Comparison of ENCODE assay signal across 8 cellular contexts in genomic region chr5:142107729-142108431, GRCh38. TPM values are rescaled to one million over a fixed set of nuclear protein-coding genes. Genes with fewer than 3 reads are reported as not detected.
A peak's percentile ranks its signal among the peaks of the same experiment; 100 is the strongest.
DNase-seq lines count a peak whose midpoint lies in the region; FAIRE-seq and TF ChIP-seq lines count a peak whose summit lies in the region.

No MANE protein-coding gene starts in this region.

- peak; percentile 33 for DNase-seq in CMK (ENCODE audit: low read depth)
- DNase-seq in RWPE1 (ENCODE audit: low spot score): no peak
- DNase-seq in epithelial cell of prostate (ENCODE audit: low read depth, low spot score): no peak
- no peak for DNase-seq in ovary
- DNase-seq in lower leg skin (ENCODE audit: low spot score in 2 of 2): no peak
- DNase-seq in SHP77 (lab: John Stamatoyannopoulos, UW): no peak
- no peak for DNase-seq in GM13976 (ENCODE audit: low spot score)
- DNase-seq in GM12891 (ENCODE audit: insufficient read length, low spot score): no peak

- FAIRE-seq in GM12891 (lab: Jason Lieb, UNC): no peak

- H3K9me3 ChIP-seq in ovary: no peaks in the 10 kb centered on the region

- CTCF ChIA-PET in RWPE1 (lab: Yijun Ruan, JAX): interaction anchor here (0.6 to 1.2 kb wide), 2 partner anchors 15 to 57 kb away, joined by 3 read pairs; no protein-coding TSS in a partner anchor

- intact Hi-C loops in ovary (cut with DNase I): loop anchor here in 2 of 4 donors (5.0 to 10.0 kb wide), 2 partner anchors 93 to 96 kb away; partner anchors contain the start of gene GNPDA1 (in 2 of the 2)
- intact Hi-C loops in lower leg skin (cut with DNase I; ENCODE audit: low total_unique reads): no loop called here

- in situ Hi-C loops in GM13976 (cut with MboI; ENCODE audit: low sequenced_read_pairs, unreplicated experiment): no loop called here

- H3K27me3 ChIP-seq in ovary: no peaks in the 10 kb centered on the region

- H3K36me3 ChIP-seq in ovary: no peaks in the 10 kb centered on the region

- H3K27ac ChIP-seq in RWPE1 (peak overlapping the region; percentile 90), epithelial cell of prostate (peak overlapping the region; percentile 87), ovary (peak overlapping the region; percentile 97 to 98)

- POLR2A ChIA-PET in RWPE1 (lab: Yijun Ruan, JAX; ENCODE audit: low non-redundant PET): interaction anchor here (0.6 kb wide), 2 partner anchors 11 to 23 kb away, joined by 3 read pairs; no protein-coding TSS in a partner anchor

- no peak for TF ChIP-seq POLR2A in ovary (IDR thresholded peaks at IDR 0.05)
- no peak for TF ChIP-seq POLR2A in lower leg skin (IDR thresholded peaks at IDR 0.05)
- TF ChIP-seq POLR2A in GM12891 (IDR thresholded peaks at IDR 0.05; ENCODE audit: low read depth, low read length): no peak

- H3K4me3 ChIP-seq in ovary (peak overlapping the region; percentile 99), lower leg skin (ENCODE audit: low read depth, poor library complexity, severe bottlenecking) (no peak overlapping the region)

- 62 to 69% (median 66%) methylated on average over 11 of the region's 11 CpGs for WGBS in ovary, 3 donors
- 75% methylated on average over 11 of the region's 11 CpGs for WGBS in lower leg skin, 2 donors

- no peak for TF ChIP-seq EP300 in ovary (IDR thresholded peaks at IDR 0.05)

- TF ChIP-seq CTCF in RWPE1 (conservative IDR thresholded peaks at IDR 0.05; ENCODE audit: low read depth) (no peak), ovary (IDR thresholded peaks at IDR 0.05) (no peak), lower leg skin (IDR thresholded peaks at IDR 0.05) (no peak), GM13976 (IDR thresholded peaks at IDR 0.05; ENCODE audit: borderline replicate concordance, control extremely low read depth, extremely low read depth, insufficient read depth, missing control alignments) (no peak)

- no peaks in the 10 kb centered on the region for H3K4me1 ChIP-seq in ovary (ENCODE audit: insufficient read depth)

TF ChIP-seq in GM12891, 5 proteins besides CTCF, POLR2A, EP300 and RAD21:
- TF ChIP-seq SPI1 (IDR thresholded peaks at IDR 0.05; ENCODE audit: low read depth, low read length) (no peak), POU2F2 (IDR thresholded peaks at IDR 0.05; ENCODE audit: low read depth, low read length) (no peak), POLR2AphosphoS5 (IDR thresholded peaks at IDR 0.05; ENCODE audit: low read depth, low read length) (no peak), PAX5 (IDR thresholded peaks at IDR 0.05; ENCODE audit: insufficient read depth, low read length, severe bottlenecking) (no peak), TAF1 (IDR thresholded peaks at IDR 0.05; ENCODE audit: low read depth, low read length) (no peak)

RNA-seq across cellular contexts. Expression of gene NDFIP1, which starts 0.7 kb away (rescaled TPM):
- 10 to 100 TPM; 61.0 to 96.0 (median 70.0) TPM for total RNA-seq in ovary
- polyA plus RNA-seq in ovary: 100 to 1,000 TPM in 1 of 2 donors, 10 to 100 TPM in 1; 54.8 to 192 TPM
- 10 to 100 TPM; 25.8 to 83.9 (median 56.6) TPM for total RNA-seq in lower leg skin
- 0.99 TPM for polyA plus RNA-seq in GM12891 (2012; ENCODE audit: low read depth, missing spikeins)
